Comparison of ENCODE assay signal across 1 cellular context in genomic region chr2:208042041-208042440, GRCh38.
TF ChIP-seq lines count a peak whose summit lies in the region.

No MANE protein-coding gene starts in this region.

TF ChIP-seq in H1, 55 proteins besides CTCF, POLR2A, EP300 and RAD21:
- TF ChIP-seq TBP (IDR thresholded peaks at IDR 0.05; ENCODE audit: low read depth, low read length) (no peak), KDM4A (IDR thresholded peaks at IDR 0.05; ENCODE audit: low read depth, low read length, severe bottlenecking) (no peak), POLR2AphosphoS5 (IDR thresholded peaks at IDR 0.05; ENCODE audit: low read depth, low read length) (no peak), TCF12 (IDR thresholded peaks at IDR 0.05; ENCODE audit: low read depth, low read length) (no peak), PHF8 (conservative IDR thresholded peaks at IDR 0.05; ENCODE audit: low read depth, low read length) (no peak), CHD7 (IDR thresholded peaks at IDR 0.05; ENCODE audit: insufficient replicate concordance, low read length) (no peak), RNF2 (IDR thresholded peaks at IDR 0.05; ENCODE audit: borderline replicate concordance, low read depth, low read length, missing control alignments, poor library complexity, severe bottlenecking) (no peak), ASH2L (IDR thresholded peaks at IDR 0.05; ENCODE audit: low read length) (no peak), MAFK (IDR thresholded peaks at IDR 0.05; ENCODE audit: low read depth, low read length) (no peak), TAF1 (IDR thresholded peaks at IDR 0.05; ENCODE audit: low read depth, low read length) (no peak), GABPA (IDR thresholded peaks at IDR 0.05; ENCODE audit: borderline replicate concordance, insufficient read depth, low read length) (no peak), YY1 (IDR thresholded peaks at IDR 0.05; ENCODE audit: low read depth, low read length) (no peak), CEBPB (IDR thresholded peaks at IDR 0.05; ENCODE audit: low read depth, low read length) (no peak), CHD1 (IDR thresholded peaks at IDR 0.05; ENCODE audit: low read depth, low read length) (no peak)
